Comparison of ENCODE assay signal across 25 cellular contexts in genomic region chr6:159494633-159495023, GRCh38.
"Had no signal": no experiment of that assay in that cellular context is flagged by ENCODE, and none has a peak within 500 bp of the region (broad histone marks: within the 10 kb centered on the region; RNA-seq: fewer than 3 reads in every experiment).

No MANE protein-coding gene starts in this region.

- H3K36me3 Mint-ChIP-seq: activated naive CD4-positive, alpha-beta T cell treated with anti-CD3 and anti-CD28 coated beads, Interleukin-2, amount 50 U/mL, for 24 hours; stimulated activated effector memory CD8-positive, alpha-beta T cell treated with anti-CD3 and anti-CD28 coated beads, Interleukin-12 subunit alpha, Interleukin-12 subunit beta, amount 100 ng/mL, for 72 hours had no signal

- H3K27me3 ChIP-seq: breast epithelium, esophagus muscularis mucosa, vagina had no signal

- H3K4me1 Mint-ChIP-seq: activated naive CD4-positive, alpha-beta T cell treated with anti-CD3 and anti-CD28 coated beads, Interleukin-2, amount 50 U/mL, for 24 hours; activated naive CD8-positive, alpha-beta T cell treated with anti-CD3 and anti-CD28 coated beads, Interleukin-2, amount 50 U/mL, for 24 hours; activated T-helper 17 cell treated with anti-CD3 and anti-CD28 coated beads, Interleukin-2, amount 50 U/mL, for 72 hours; central memory CD8-positive, alpha-beta T cell; endodermal cell; stimulated activated effector memory CD8-positive, alpha-beta T cell treated with anti-CD3 and anti-CD28 coated beads, Interleukin-12 subunit alpha, Interleukin-12 subunit beta, amount 100 ng/mL, for 72 hours had no signal

- ATAC-seq: activated CD8-positive, alpha-beta T cell treated with anti-CD3 and anti-CD28 coated beads for 36 hours; activated naive CD8-positive, alpha-beta T cell treated with anti-CD3 and anti-CD28 coated beads, Interleukin-2, amount 50 U/mL, for 24 hours; activated T-cell treated with anti-CD3 and anti-CD28 coated beads, Interleukin-2, amount 50 U/mL, for 4 hours; activated T-helper 17 cell treated with anti-CD3 and anti-CD28 coated beads, Interleukin-2, amount 50 U/mL, for 72 hours; lower lobe of right lung; stimulated activated effector memory CD8-positive, alpha-beta T cell treated with anti-CD3 and anti-CD28 coated beads, Interleukin-12 subunit alpha, Interleukin-12 subunit beta, amount 100 ng/mL, for 72 hours had no signal

- H3K9me3 Mint-ChIP-seq: central memory CD8-positive, alpha-beta T cell; dendritic cell treated with granulocyte-macrophage colony-stimulating factor and Interleukin-4, amounts not matched to agents 40 ng/mL and 50 ng/mL, for 4 days had no signal

- H3K4me3 Mint-ChIP-seq: activated CD8-positive, alpha-beta T cell treated with anti-CD3 and anti-CD28 coated beads for 36 hours; activated naive CD4-positive, alpha-beta T cell treated with anti-CD3 and anti-CD28 coated beads, Interleukin-2, amount 50 U/mL, for 24 hours; activated naive CD8-positive, alpha-beta T cell treated with anti-CD3 and anti-CD28 coated beads, Interleukin-2, amount 50 U/mL, for 24 hours; activated T-cell treated with anti-CD3 and anti-CD28 coated beads, Interleukin-2, amount 50 U/mL, for 4 hours; activated T-helper 17 cell treated with anti-CD3 and anti-CD28 coated beads, Interleukin-2, amount 50 U/mL, for 72 hours; central memory CD8-positive, alpha-beta T cell; dendritic cell treated with granulocyte-macrophage colony-stimulating factor and Interleukin-4, amounts not matched to agents 40 ng/mL and 50 ng/mL, for 4 days; endodermal cell; nephron; stimulated activated effector memory CD8-positive, alpha-beta T cell treated with anti-CD3 and anti-CD28 coated beads, Interleukin-12 subunit alpha, Interleukin-12 subunit beta, amount 100 ng/mL, for 72 hours; stimulated activated naive CD8-positive, alpha-beta T cell treated with anti-CD3 and anti-CD28 coated beads, Interleukin-15, Interleukin-2, amounts not matched to agents 100 ng/mL and 50 ng/mL, for 24 hours had no signal

- H3K27ac ChIP-seq: breast epithelium, esophagus muscularis mucosa, lower lobe of right lung, thoracic aorta, vagina had no signal

- H3K27ac Mint-ChIP-seq: activated CD8-positive, alpha-beta T cell treated with anti-CD3 and anti-CD28 coated beads for 36 hours; activated naive CD4-positive, alpha-beta T cell treated with anti-CD3 and anti-CD28 coated beads, Interleukin-2, amount 50 U/mL, for 24 hours; activated naive CD8-positive, alpha-beta T cell treated with anti-CD3 and anti-CD28 coated beads, Interleukin-2, amount 50 U/mL, for 24 hours; activated T-helper 17 cell treated with anti-CD3 and anti-CD28 coated beads, Interleukin-2, amount 50 U/mL, for 72 hours; dendritic cell treated with granulocyte-macrophage colony-stimulating factor and Interleukin-4, amounts not matched to agents 40 ng/mL and 50 ng/mL, for 4 days; endodermal cell; nephron; stimulated activated effector memory CD8-positive, alpha-beta T cell treated with anti-CD3 and anti-CD28 coated beads, Interleukin-12 subunit alpha, Interleukin-12 subunit beta, amount 100 ng/mL, for 72 hours; stimulated activated naive CD8-positive, alpha-beta T cell treated with anti-CD3 and anti-CD28 coated beads, Interleukin-15, Interleukin-2, amounts not matched to agents 100 ng/mL and 50 ng/mL, for 24 hours had no signal

- H3K36me3 ChIP-seq: breast epithelium, esophagus muscularis mucosa, lower lobe of right lung, thoracic aorta, vagina had no signal

- H3K4me1 ChIP-seq: breast epithelium, lower lobe of right lung, vagina had no signal

- DNase-seq: activated CD4-positive, alpha-beta T cell treated with anti-CD3 and anti-CD28 coated beads for 1 hour; activated CD4-positive, alpha-beta T cell treated with anti-CD3 and anti-CD28 coated beads, Interleukin-2, amount 50 U/mL, for 1 hour; activated CD8-positive, alpha-beta T cell treated with anti-CD3 and anti-CD28 coated beads for 36 hours; activated gamma-delta T cell treated with Interleukin-2 at 50 U/mL for 16 hours; activated naive CD8-positive, alpha-beta T cell treated with anti-CD3 and anti-CD28 coated beads, Interleukin-2, amount 50 U/mL, for 24 hours; activated T-cell treated with anti-CD3 and anti-CD28 coated beads, Interleukin-2, amount 50 U/mL, for 4 hours; endodermal cell; hippocampal formation; lower lobe of right lung; mesendoderm; retina; stimulated activated CD4-positive, alpha-beta T cell treated with anti-CD3 and anti-CD28 coated beads, Interleukin-12 subunit alpha, Interleukin-12 subunit beta, amount 100 ng/mL, for 4 hours; stimulated activated CD4-positive, alpha-beta T cell treated with anti-CD3 and anti-CD28 coated beads, Interleukin-4, amount 100 ng/mL, for 24 hours; T-helper 9 cell had no signal

- H3K9me3 ChIP-seq: vagina had no signal

- H3K4me3 ChIP-seq: breast epithelium, esophagus muscularis mucosa, lower lobe of right lung, thoracic aorta, vagina had no signal
